Comparison of ENCODE assay signal across 20 cellular contexts in genomic region chr11:14273885-14274284, GRCh38.
DNase-seq lines count a peak whose midpoint lies in the region; ATAC-seq and TF ChIP-seq lines count a peak whose summit lies in the region.
"Had no signal": no experiment of that assay in that cellular context is flagged by ENCODE, and none has a peak within 500 bp of the region (broad histone marks: within the 10 kb centered on the region; RNA-seq: fewer than 3 reads in every experiment).

No MANE protein-coding gene starts in this region.

- no peak overlapping the region for H3K4me3 ChIP-seq in adipocyte (ENCODE audit: low read length)
- no peak overlapping the region for H3K4me3 ChIP-seq in fibroblast of mammary gland (ENCODE audit: control insufficient read depth, low read depth, low read length)
- H3K4me3 ChIP-seq: SK-N-MC had no signal

- no peak for ATAC-seq in GM21447 (IDR thresholded peaks at IDR 0.05; ENCODE audit: unreplicated experiment)
- ATAC-seq: HCT116 had no signal

- H3K27me3 ChIP-seq in adipocyte (replicated peaks; ENCODE audit: control insufficient read depth, insufficient read depth, low read length), result no peaks in the 10 kb centered on the region

- no peak overlapping the region for H3K9ac ChIP-seq in adipocyte (ENCODE audit: low read length)

- peaks cover 18% of the 10 kb centered on the region for H3K36me3 ChIP-seq in adipocyte (ENCODE audit: control insufficient read depth, insufficient read depth, low read length, severe bottlenecking)

- no peak for TF ChIP-seq CTCF in fibroblast of mammary gland (conservative IDR thresholded peaks at IDR 0.05; ENCODE audit: control insufficient read depth, insufficient read depth, low read depth, low read length)

- H3K4me1 ChIP-seq in adipocyte (ENCODE audit: control insufficient read depth, insufficient read depth, low read length), result peaks cover 24% of the 10 kb centered on the region

- no peaks in the 10 kb centered on the region for H3K9me3 ChIP-seq in adipocyte (ENCODE audit: control insufficient read depth, low read length)

- DNase-seq in NCI-H69 (lab: John Stamatoyannopoulos, UW) (peak; percentile 22), adipocyte (ENCODE audit: low read depth) (peak; percentile 53), fibroblast of mammary gland (ENCODE audit: low read depth) (peak; percentile 25), CD1c-positive myeloid dendritic cell (ENCODE audit: extremely low spot score) (no peak), AG20443 (ENCODE audit: low spot score) (no peak)
- no peak for DNase-seq in stimulated activated CD4-positive, alpha-beta T cell treated with anti-CD3 and anti-CD28 coated beads, Interleukin-1b, Interleukin-23, amount 100 ng/mL, for 48 hours
- DNase-seq: DMS153, DND-41, NCI-H1092, NCI-H1417 treated with DMSO at 0.1 percent for 48 hours, NCI-H1694 treated with DMSO at 0.1 percent for 48 hours, NCI-H2081, NCI-H2171, NCI-H226, NCI-H510A treated with DMSO at 0.1 percent for 48 hours, NCI-H748 treated with DMSO at 0.1 percent for 48 hours, SIG-M5 had no signal

Comparison
In these comparisons a context has a peak if more than half of its experiments do, and no peak if none do; other contexts are left out.
1. DNase-seq: peak in NCI-H69 (single experiment), adipocyte (single experiment) and fibroblast of mammary gland (single experiment); none in stimulated activated CD4-positive, alpha-beta T cell treated with anti-CD3 and anti-CD28 coated beads, Interleukin-1b, Interleukin-23, amount 100 ng/mL, for 48 hours (single experiment), CD1c-positive myeloid dendritic cell (single experiment) and AG20443 (single experiment).